7 cellular contexts compared by ENCODE assay signal in the genomic region with DNA sequence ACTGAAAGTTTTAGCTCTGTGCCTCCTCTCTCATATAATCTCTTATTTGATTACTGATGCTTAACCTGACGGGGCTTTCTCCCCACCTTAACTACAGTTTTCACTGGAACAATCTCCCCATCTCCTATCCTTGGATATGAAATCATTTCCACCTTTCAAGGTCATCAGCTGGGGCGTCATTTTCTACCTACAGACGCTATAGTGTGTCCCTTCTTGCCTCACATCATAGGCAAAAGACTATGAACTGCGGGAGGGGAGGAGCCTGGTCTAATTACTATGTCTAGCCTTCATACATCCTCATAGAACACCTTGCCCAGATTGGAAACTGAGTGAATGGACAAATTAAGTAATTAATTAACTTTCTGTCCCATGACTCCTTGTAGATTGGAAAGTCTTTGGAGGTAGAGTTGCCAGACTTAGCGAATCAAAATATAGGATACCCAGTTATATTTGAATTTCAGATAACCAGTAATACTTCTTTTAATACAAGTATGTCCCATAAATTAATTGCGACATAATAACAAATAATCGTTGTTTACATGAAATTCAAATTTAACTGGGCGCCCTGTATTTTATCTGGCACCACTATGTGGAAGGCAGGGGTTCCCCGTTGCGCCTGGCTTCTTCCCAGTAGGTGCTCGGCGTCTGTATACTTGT. TPM values are rescaled to one million over a fixed set of nuclear protein-coding genes. Genes with fewer than 3 reads are reported as not detected.
DNase-seq lines count a peak whose midpoint lies in the region; ATAC-seq and TF ChIP-seq lines count a peak whose summit lies in the region.

No MANE protein-coding gene starts in this region.

- H3K4me2 ChIP-seq in hepatocyte = peak overlapping the region; percentile 69

- H3K9me3 Mint-ChIP-seq in activated CD8-positive, alpha-beta T cell treated with anti-CD3 and anti-CD28 coated beads, Interleukin-2, amount 10 ng/mL, durations not matched to agents 7 days and 5 days (ENCODE audit: insufficient read depth) = no peaks in the 10 kb centered on the region
- no peaks in the 10 kb centered on the region for H3K9me3 Mint-ChIP-seq in stimulated activated memory B cell treated with anti-CD40 and anti-IgM and Interleukin-4, amounts not matched to agents 10 μg/mL and 1 μg/mL and 100 μg/mL, for 72 hours

- H3K4me3 Mint-ChIP-seq in activated CD8-positive, alpha-beta T cell treated with anti-CD3 and anti-CD28 coated beads, Interleukin-2, amount 10 ng/mL, durations not matched to agents 7 days and 5 days = peak overlapping the region; percentile 84
- H3K4me3 Mint-ChIP-seq in stimulated activated memory B cell treated with anti-CD40 and anti-IgM and Interleukin-4, amounts not matched to agents 10 μg/mL and 1 μg/mL and 100 μg/mL, for 72 hours = peak overlapping the region; percentile 83

- peak overlapping the region; percentile 83 for H3K27ac ChIP-seq in hepatocyte

- ATAC-seq in GM19043 (IDR thresholded peaks at IDR 0.05; ENCODE audit: low read depth, unreplicated experiment) (peak; percentile 41), HG03045 (IDR thresholded peaks at IDR 0.05; ENCODE audit: unreplicated experiment) (peak; percentile 41)
- no peak for ATAC-seq in activated CD8-positive, alpha-beta T cell treated with anti-CD3 and anti-CD28 coated beads, Interleukin-2, amount 10 ng/mL, durations not matched to agents 7 days and 5 days
- peak; percentile 72 for ATAC-seq in stimulated activated memory B cell treated with anti-CD40 and anti-IgM and Interleukin-4, amounts not matched to agents 10 μg/mL and 1 μg/mL and 100 μg/mL, for 72 hours

- H3K36me3 ChIP-seq in hepatocyte (replicated peaks; ENCODE audit: insufficient read depth, low read depth) = no peaks in the 10 kb centered on the region

- WGBS in hepatocyte (ENCODE audit: low lambda C conversion rate, missing lambda C conversion rate) = 46% methylated on average over 12 of the region's 12 CpGs

- no peaks in the 10 kb centered on the region for H3K36me3 Mint-ChIP-seq in activated CD8-positive, alpha-beta T cell treated with anti-CD3 and anti-CD28 coated beads, Interleukin-2, amount 10 ng/mL, durations not matched to agents 7 days and 5 days (ENCODE audit: low read depth)
- no peaks in the 10 kb centered on the region for H3K36me3 Mint-ChIP-seq in stimulated activated memory B cell treated with anti-CD40 and anti-IgM and Interleukin-4, amounts not matched to agents 10 μg/mL and 1 μg/mL and 100 μg/mL, for 72 hours

- no peak for DNase-seq in activated CD8-positive, alpha-beta T cell treated with anti-CD3 and anti-CD28 coated beads, Interleukin-2, amount 10 ng/mL, durations not matched to agents 7 days and 5 days
- DNase-seq in hepatocyte (ENCODE audit: low spot score) = peak; percentile 17
- DNase-seq in NCI-H1694 treated with DMSO at 0.1 percent for 48 hours (lab: John Stamatoyannopoulos, UW) = no peak
- DNase-seq in inferior parietal cortex (ENCODE audit: extremely low spot score) = no peak

- H3K79me2 ChIP-seq in hepatocyte = peaks cover 32% of the 10 kb centered on the region

- H3K9me3 ChIP-seq in hepatocyte (ENCODE audit: low read depth) = no peaks in the 10 kb centered on the region

- H3K9me2 ChIP-seq in hepatocyte (replicated peaks; ENCODE audit: insufficient read depth) = no peaks in the 10 kb centered on the region

- H3K4me3 ChIP-seq in hepatocyte = peak overlapping the region; percentile 33

- peak overlapping the region; percentile 55 for H2AFZ ChIP-seq in hepatocyte

- no peaks in the 10 kb centered on the region for H3K27me3 ChIP-seq in hepatocyte

- H3K27me3 Mint-ChIP-seq in activated CD8-positive, alpha-beta T cell treated with anti-CD3 and anti-CD28 coated beads, Interleukin-2, amount 10 ng/mL, durations not matched to agents 7 days and 5 days (ENCODE audit: low read depth) = no peaks in the 10 kb centered on the region
- H3K27me3 Mint-ChIP-seq in stimulated activated memory B cell treated with anti-CD40 and anti-IgM and Interleukin-4, amounts not matched to agents 10 μg/mL and 1 μg/mL and 100 μg/mL, for 72 hours = no peaks in the 10 kb centered on the region

- peaks cover 22% of the 10 kb centered on the region for H3K4me1 Mint-ChIP-seq in activated CD8-positive, alpha-beta T cell treated with anti-CD3 and anti-CD28 coated beads, Interleukin-2, amount 10 ng/mL, durations not matched to agents 7 days and 5 days (ENCODE audit: low read depth)
- peaks cover 19% of the 10 kb centered on the region for H3K4me1 Mint-ChIP-seq in stimulated activated memory B cell treated with anti-CD40 and anti-IgM and Interleukin-4, amounts not matched to agents 10 μg/mL and 1 μg/mL and 100 μg/mL, for 72 hours

- H3K27ac Mint-ChIP-seq in activated CD8-positive, alpha-beta T cell treated with anti-CD3 and anti-CD28 coated beads, Interleukin-2, amount 10 ng/mL, durations not matched to agents 7 days and 5 days = peak overlapping the region; percentile 91
- peak overlapping the region; percentile 98 for H3K27ac Mint-ChIP-seq in stimulated activated memory B cell treated with anti-CD40 and anti-IgM and Interleukin-4, amounts not matched to agents 10 μg/mL and 1 μg/mL and 100 μg/mL, for 72 hours

- POLR2A ChIA-PET in activated CD8-positive, alpha-beta T cell treated with anti-CD3 and anti-CD28 coated beads, Interleukin-2, amount 10 ng/mL, durations not matched to agents 7 days and 5 days (lab: Charles Lee) = interaction anchor here (1.5 to 2.0 kb wide), 2 partner anchors 9 to 63 kb away, joined by 6 to 7 read pairs; no protein-coding TSS in a partner anchor

- no peaks in the 10 kb centered on the region for H3K4me1 ChIP-seq in hepatocyte (ENCODE audit: insufficient read depth)

- CTCF ChIA-PET in activated CD8-positive, alpha-beta T cell treated with anti-CD3 and anti-CD28 coated beads, Interleukin-2, amount 10 ng/mL, durations not matched to agents 7 days and 5 days (lab: Charles Lee) = interaction anchor here (0.8 kb wide), 2 partner anchors 15 to 36 kb away, joined by 3 read pairs; no protein-coding TSS in a partner anchor

- TF ChIP-seq CTCF in hepatocyte (IDR thresholded peaks at IDR 0.05; ENCODE audit: poor library complexity) = no peak

- no peaks in the 10 kb centered on the region for H4K20me1 ChIP-seq in hepatocyte (ENCODE audit: insufficient read depth, poor library complexity, severe bottlenecking)

RNA-seq across cellular contexts. Expression of gene ATP6AP2, which starts 0.8 kb away (rescaled TPM):
- 10 to 100 TPM; 62.8 to 63.9 TPM for total RNA-seq in activated CD8-positive, alpha-beta T cell treated with anti-CD3 and anti-CD28 coated beads, Interleukin-2, amount 10 ng/mL, durations not matched to agents 7 days and 5 days
- total RNA-seq in hepatocyte = 127 and 131 TPM in 2 replicates
- 154 and 158 TPM in 2 replicates for polyA plus RNA-seq in hepatocyte

RNA-seq across cellular contexts. Expression of gene MPC1L, which starts 43.2 kb away (rescaled TPM):
- total RNA-seq in activated CD8-positive, alpha-beta T cell treated with anti-CD3 and anti-CD28 coated beads, Interleukin-2, amount 10 ng/mL, durations not matched to agents 7 days and 5 days = not detected
- total RNA-seq in hepatocyte = not detected in 2 replicates
- not detected in 2 replicates for polyA plus RNA-seq in hepatocyte
